In genomic region chr18:24201699-24202687, GRCh38 we compare ENCODE assay signal across 21 cellular contexts.
A peak's percentile ranks its signal among the peaks of the same experiment; 100 is the strongest.
DNase-seq lines count a peak whose midpoint lies in the region; ATAC-seq, FAIRE-seq and TF ChIP-seq lines count a peak whose summit lies in the region.
"Had no signal": no experiment of that assay in that cellular context is flagged by ENCODE, and none has a peak within 500 bp of the region (broad histone marks: within the 10 kb centered on the region; RNA-seq: fewer than 3 reads in every experiment).

No MANE protein-coding gene starts in this region.

- H3K9me3 Mint-ChIP-seq in nephron progenitor cell, result no peaks in the 10 kb centered on the region
- no peaks in the 10 kb centered on the region for H3K9me3 Mint-ChIP-seq in stimulated activated effector memory CD8-positive, alpha-beta T cell treated with anti-CD3 and anti-CD28 coated beads, Interleukin-12 subunit alpha, Interleukin-12 subunit beta, amount 100 ng/mL, for 72 hours

- H3K27ac ChIP-seq in caudate nucleus (ENCODE audit: low read depth, low read length), result peak overlapping the region; percentile 98
- H3K27ac ChIP-seq: A549, PC-9 had no signal

- no peaks in the 10 kb centered on the region for H3K27me3 Mint-ChIP-seq in nephron progenitor cell (ENCODE audit: low read depth, poor library complexity)

- TF ChIP-seq CTCF in D721Med (IDR thresholded peaks at IDR 0.05; ENCODE audit: insufficient read depth, missing control alignments) (no peak), nephron progenitor cell (IDR thresholded peaks at IDR 0.05) (no peak)

- H3K36me3 Mint-ChIP-seq in nephron progenitor cell (ENCODE audit: low read depth), result peaks cover 6% of the 10 kb centered on the region
- H3K36me3 Mint-ChIP-seq in stimulated activated effector memory CD8-positive, alpha-beta T cell treated with anti-CD3 and anti-CD28 coated beads, Interleukin-12 subunit alpha, Interleukin-12 subunit beta, amount 100 ng/mL, for 72 hours, result no peaks in the 10 kb centered on the region

- H3K4me1 Mint-ChIP-seq in nephron progenitor cell, result peaks cover 10% of the 10 kb centered on the region
- H3K4me1 Mint-ChIP-seq in stimulated activated effector memory CD8-positive, alpha-beta T cell treated with anti-CD3 and anti-CD28 coated beads, Interleukin-12 subunit alpha, Interleukin-12 subunit beta, amount 100 ng/mL, for 72 hours, result no peaks in the 10 kb centered on the region

- no peak overlapping the region for H3K4me3 Mint-ChIP-seq in nephron progenitor cell
- H3K4me3 Mint-ChIP-seq in stimulated activated effector memory CD8-positive, alpha-beta T cell treated with anti-CD3 and anti-CD28 coated beads, Interleukin-12 subunit alpha, Interleukin-12 subunit beta, amount 100 ng/mL, for 72 hours, result no peak overlapping the region

- DNase-seq in D721Med (ENCODE audit: insufficient read length, low spot score) (no peak), NCI-H1092 treated with DMSO at 0.1 percent for 48 hours (lab: John Stamatoyannopoulos, UW) (peak; percentile 57), caudate nucleus (lab: John Stamatoyannopoulos, UW) (peak in 1 of 61 donors; percentile 28), nephron progenitor cell (no peak), activated gamma-delta T cell treated with Interleukin-2 at 50 U/mL for 16 hours (no peak)
- no peak for DNase-seq in stimulated activated effector memory CD8-positive, alpha-beta T cell treated with anti-CD3 and anti-CD28 coated beads, Interleukin-12 subunit alpha, Interleukin-12 subunit beta, amount 100 ng/mL, for 72 hours (ENCODE audit: low spot score in 2 of 2)
- DNase-seq: DND-41, Karpas-422, MG63, NCI-H1105, NCI-H187, NCI-H2171, NCI-H446, NCI-H774, PC-9 had no signal

- peak; percentile 64 for FAIRE-seq in D721Med (lab: Jason Lieb, UNC)
- FAIRE-seq: A549, G401.6, GM12878, GM18507 had no signal

- peak overlapping the region; percentile 56 for H3K27ac Mint-ChIP-seq in nephron progenitor cell
- H3K27ac Mint-ChIP-seq in stimulated activated effector memory CD8-positive, alpha-beta T cell treated with anti-CD3 and anti-CD28 coated beads, Interleukin-12 subunit alpha, Interleukin-12 subunit beta, amount 100 ng/mL, for 72 hours, result no peak overlapping the region

- no peak for ATAC-seq in stimulated activated effector memory CD8-positive, alpha-beta T cell treated with anti-CD3 and anti-CD28 coated beads, Interleukin-12 subunit alpha, Interleukin-12 subunit beta, amount 100 ng/mL, for 72 hours
- ATAC-seq in GM19035 (IDR thresholded peaks at IDR 0.05; ENCODE audit: unreplicated experiment) (no peak), GM21381 (IDR thresholded peaks at IDR 0.05; ENCODE audit: unreplicated experiment) (no peak)
- ATAC-seq: A549, GM12878 had no signal
